ENCODE assay signal across 22 cellular contexts in genomic region chr5:168356592-168356991, GRCh38.
A peak's percentile ranks its signal among the peaks of the same experiment; 100 is the strongest.
DNase-seq lines count a peak whose midpoint lies in the region; ATAC-seq and TF ChIP-seq lines count a peak whose summit lies in the region.
"Had no signal": no experiment of that assay in that cellular context is flagged by ENCODE, and none has a peak within 500 bp of the region (broad histone marks: within the 10 kb centered on the region; RNA-seq: fewer than 3 reads in every experiment).

No MANE protein-coding gene starts in this region.

- ATAC-seq in activated T-helper 17 cell treated with anti-CD3 and anti-CD28 coated beads, Interleukin-2, amount 50 U/mL, for 72 hours (replicated peaks) = no peak
- ATAC-seq: effector memory CD8-positive, alpha-beta T cell; esophagus mucosa; foreskin keratinocyte; heart right ventricle had no signal

- no peak for TF ChIP-seq CTCF in type B pancreatic cell (conservative IDR thresholded peaks at IDR 0.05)

- no peak overlapping the region for H3K4me3 Mint-ChIP-seq in type B pancreatic cell
- no peak overlapping the region for H3K4me3 Mint-ChIP-seq in activated T-helper 17 cell treated with anti-CD3 and anti-CD28 coated beads, Interleukin-2, amount 50 U/mL, for 72 hours
- H3K4me3 Mint-ChIP-seq: activated B cell treated with CpG ODN at 0.5 μM for 24 hours; activated naive CD4-positive, alpha-beta T cell treated with anti-CD3 and anti-CD28 coated beads, Interleukin-2, amount 50 U/mL, for 24 hours; effector memory CD8-positive, alpha-beta T cell; memory B cell had no signal

- peak overlapping the region; percentile 79 for H3K27ac Mint-ChIP-seq in type B pancreatic cell
- no peak overlapping the region for H3K27ac Mint-ChIP-seq in activated T-helper 17 cell treated with anti-CD3 and anti-CD28 coated beads, Interleukin-2, amount 50 U/mL, for 72 hours
- H3K27ac Mint-ChIP-seq: activated B cell treated with CpG ODN at 0.5 μM for 24 hours; activated naive CD4-positive, alpha-beta T cell treated with anti-CD3 and anti-CD28 coated beads, Interleukin-2, amount 50 U/mL, for 24 hours; effector memory CD8-positive, alpha-beta T cell; memory B cell had no signal

- no peaks in the 10 kb centered on the region for H3K9me3 Mint-ChIP-seq in type B pancreatic cell
- no peaks in the 10 kb centered on the region for H3K9me3 Mint-ChIP-seq in activated T-helper 17 cell treated with anti-CD3 and anti-CD28 coated beads, Interleukin-2, amount 50 U/mL, for 72 hours
- H3K9me3 Mint-ChIP-seq: activated B cell treated with CpG ODN at 0.5 μM for 24 hours; activated naive CD4-positive, alpha-beta T cell treated with anti-CD3 and anti-CD28 coated beads, Interleukin-2, amount 50 U/mL, for 24 hours; effector memory CD8-positive, alpha-beta T cell had no signal

- no peaks in the 10 kb centered on the region for H3K36me3 Mint-ChIP-seq in type B pancreatic cell
- no peaks in the 10 kb centered on the region for H3K36me3 Mint-ChIP-seq in activated T-helper 17 cell treated with anti-CD3 and anti-CD28 coated beads, Interleukin-2, amount 50 U/mL, for 72 hours (ENCODE audit: low read depth)
- H3K36me3 Mint-ChIP-seq: activated naive CD4-positive, alpha-beta T cell treated with anti-CD3 and anti-CD28 coated beads, Interleukin-2, amount 50 U/mL, for 24 hours; memory B cell had no signal

- H3K4me1 Mint-ChIP-seq in type B pancreatic cell (ENCODE audit: unreplicated experiment) = peaks cover 22% of the 10 kb centered on the region
- peaks cover 7% of the 10 kb centered on the region for H3K4me1 Mint-ChIP-seq in activated T-helper 17 cell treated with anti-CD3 and anti-CD28 coated beads, Interleukin-2, amount 50 U/mL, for 72 hours
- H3K4me1 Mint-ChIP-seq: activated B cell treated with CpG ODN at 0.5 μM for 24 hours; activated naive CD4-positive, alpha-beta T cell treated with anti-CD3 and anti-CD28 coated beads, Interleukin-2, amount 50 U/mL, for 24 hours; memory B cell had no signal

- peak; percentile 14 to 41 for DNase-seq in NCI-H187 (lab: John Stamatoyannopoulos, UW)
- DNase-seq in NCI-H187 treated with DMSO at 0.1 percent for 48 hours (lab: John Stamatoyannopoulos, UW) = no peak
- peak; percentile 70 for DNase-seq in NCI-H2029 treated with DMSO at 0.1 percent for 48 hours (lab: John Stamatoyannopoulos, UW)
- peak; percentile 47 for DNase-seq in NCI-H526 treated with DMSO at 0.1 percent for 48 hours (lab: John Stamatoyannopoulos, UW)
- no peak for DNase-seq in type B pancreatic cell (ENCODE audit: extremely low spot score, unreplicated experiment)
- no peak for DNase-seq in cortex of kidney (lab: John Stamatoyannopoulos, UW)
- no peak for DNase-seq in NK-92 treated with Interleukin-12 subunit alpha and Interleukin-12 subunit beta, amount 100 ng/mL, for 24 hours (lab: John Stamatoyannopoulos, UW)
- DNase-seq: activated B cell treated with CpG ODN at 0.5 μM for 24 hours; BE2C; colonic mucosa; effector memory CD8-positive, alpha-beta T cell; foreskin keratinocyte; heart right ventricle; NCI-H1436; NCI-H748 treated with DMSO at 0.1 percent for 48 hours; SHP77; stimulated activated CD8-positive, alpha-beta memory T cell treated with anti-CD3 and anti-CD28 coated beads, Interleukin-4, amount 100 ng/mL, for 48 hours; T-helper 9 cell had no signal

- H3K27me3 Mint-ChIP-seq in type B pancreatic cell = no peaks in the 10 kb centered on the region
- H3K27me3 Mint-ChIP-seq in activated T-helper 17 cell treated with anti-CD3 and anti-CD28 coated beads, Interleukin-2, amount 50 U/mL, for 72 hours = no peaks in the 10 kb centered on the region
- H3K27me3 Mint-ChIP-seq: activated B cell treated with CpG ODN at 0.5 μM for 24 hours; activated naive CD4-positive, alpha-beta T cell treated with anti-CD3 and anti-CD28 coated beads, Interleukin-2, amount 50 U/mL, for 24 hours; memory B cell had no signal

Comparison
In these comparisons a context has a peak if more than half of its experiments do, and no peak if none do; other contexts are left out.
1. DNase-seq: peak in NCI-H187 (2 of 2), NCI-H2029 treated with DMSO at 0.1 percent for 48 hours (single experiment) and NCI-H526 treated with DMSO at 0.1 percent for 48 hours (single experiment); none in NCI-H187 treated with DMSO at 0.1 percent for 48 hours (single experiment), type B pancreatic cell (single experiment), cortex of kidney (single experiment) and NK-92 treated with Interleukin-12 subunit alpha and Interleukin-12 subunit beta, amount 100 ng/mL, for 24 hours (single experiment).